ENCODE assay signal across 16 cellular contexts in the genomic region with DNA sequence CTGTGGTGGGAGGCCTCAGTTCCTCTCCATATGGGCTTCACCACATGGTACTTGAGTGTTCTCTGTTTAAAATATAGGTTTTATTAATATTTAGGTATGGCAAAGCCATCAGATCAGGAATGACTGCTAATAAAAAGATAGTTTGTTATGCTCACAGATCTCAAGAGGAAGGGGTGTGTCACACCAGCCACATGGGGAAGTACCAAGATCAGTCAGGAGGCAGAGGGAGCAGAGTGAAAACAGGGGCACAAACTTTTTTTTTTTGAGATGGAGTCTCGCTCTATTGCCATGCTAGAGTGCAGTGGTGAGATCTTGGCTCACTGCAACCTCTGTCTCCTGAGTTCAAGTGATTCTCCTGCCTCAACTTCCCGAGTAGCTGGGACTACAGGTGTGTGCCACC.
DNase-seq lines count a peak whose midpoint lies in the region; ATAC-seq lines count a peak whose summit lies in the region.
"Had no signal": no experiment of that assay in that cellular context is flagged by ENCODE, and none has a peak within 500 bp of the region (broad histone marks: within the 10 kb centered on the region; RNA-seq: fewer than 3 reads in every experiment).

No MANE protein-coding gene starts in this region.

- peak overlapping the region; percentile 19 for H3K4me3 Mint-ChIP-seq in activated naive CD4-positive, alpha-beta T cell treated with anti-CD3 and anti-CD28 coated beads, Interleukin-2, amount 50 U/mL, for 24 hours
- no peak overlapping the region for H3K4me3 Mint-ChIP-seq in stimulated activated naive CD8-positive, alpha-beta T cell treated with anti-CD3 and anti-CD28 coated beads, Interleukin-15, amount 100 ng/mL, for 72 hours
- H3K4me3 Mint-ChIP-seq: mesothelial cell of epicardium; T-helper 1 cell treated with Interleukin-12 subunit alpha and Interleukin-12 subunit beta and Interleukin-4 antibody, amounts not matched to agents 30 μg/mL and 1 μg/mL, for 36 hours had no signal

- H3K36me3 Mint-ChIP-seq in activated naive CD4-positive, alpha-beta T cell treated with anti-CD3 and anti-CD28 coated beads, Interleukin-2, amount 50 U/mL, for 24 hours, result no peaks in the 10 kb centered on the region
- H3K36me3 Mint-ChIP-seq: mesothelial cell of epicardium had no signal

- no peaks in the 10 kb centered on the region for H3K9me3 Mint-ChIP-seq in activated naive CD4-positive, alpha-beta T cell treated with anti-CD3 and anti-CD28 coated beads, Interleukin-2, amount 50 U/mL, for 24 hours
- peaks cover 0 to 5% of the 10 kb centered on the region in 2 donors for H3K9me3 Mint-ChIP-seq in stimulated activated naive CD8-positive, alpha-beta T cell treated with anti-CD3 and anti-CD28 coated beads, Interleukin-15, amount 100 ng/mL, for 72 hours

- H3K27me3 Mint-ChIP-seq in activated naive CD4-positive, alpha-beta T cell treated with anti-CD3 and anti-CD28 coated beads, Interleukin-2, amount 50 U/mL, for 24 hours, result no peaks in the 10 kb centered on the region
- no peaks in the 10 kb centered on the region for H3K27me3 Mint-ChIP-seq in stimulated activated naive CD8-positive, alpha-beta T cell treated with anti-CD3 and anti-CD28 coated beads, Interleukin-15, amount 100 ng/mL, for 72 hours

- DNase-seq in stimulated activated CD4-positive, alpha-beta T cell treated with anti-CD3 and anti-CD28 coated beads, Interleukin-4, amount 100 ng/mL, for 1 hour, result peak; percentile 7
- DNase-seq in stimulated activated CD4-positive, alpha-beta T cell treated with anti-CD3 and anti-CD28 coated beads, Interleukin-2, amount 100 ng/mL, for 24 hours, result no peak
- DNase-seq in MV-4-11 (lab: John Stamatoyannopoulos, UW) (peak; percentile 36), SW480 (ENCODE audit: low spot score) (no peak), DMS53 treated with DMSO at 0.1 percent for 48 hours (lab: John Stamatoyannopoulos, UW; ENCODE audit: unreplicated experiment) (no peak)
- no peak for DNase-seq in stimulated activated naive CD8-positive, alpha-beta T cell treated with anti-CD3 and anti-CD28 coated beads, Interleukin-15, amount 100 ng/mL, for 72 hours
- DNase-seq: C1 segment of cervical spinal cord; GM23248; NCI-H1930; NCI-H524; stimulated activated CD4-positive, alpha-beta T cell treated with anti-CD3 and anti-CD28 coated beads, Interleukin-2, amount 100 ng/mL, for 48 hours; stimulated activated CD8-positive, alpha-beta memory T cell treated with anti-CD3 and anti-CD28 coated beads, Interleukin-4, amount 100 ng/mL, for 48 hours had no signal

- ATAC-seq in stimulated activated naive CD8-positive, alpha-beta T cell treated with anti-CD3 and anti-CD28 coated beads, Interleukin-15, amount 100 ng/mL, for 72 hours, result peak; percentile 65
- no peak for ATAC-seq in HG03432 (IDR thresholded peaks at IDR 0.05; ENCODE audit: unreplicated experiment)

- peaks cover 54% of the 10 kb centered on the region for H3K4me1 Mint-ChIP-seq in activated naive CD4-positive, alpha-beta T cell treated with anti-CD3 and anti-CD28 coated beads, Interleukin-2, amount 50 U/mL, for 24 hours
- H3K4me1 Mint-ChIP-seq in stimulated activated naive CD8-positive, alpha-beta T cell treated with anti-CD3 and anti-CD28 coated beads, Interleukin-15, amount 100 ng/mL, for 72 hours, result peaks cover 41% of the 10 kb centered on the region

- H3K27ac Mint-ChIP-seq in activated naive CD4-positive, alpha-beta T cell treated with anti-CD3 and anti-CD28 coated beads, Interleukin-2, amount 50 U/mL, for 24 hours, result no peak overlapping the region
- peak overlapping the region; percentile 2 to 28 for H3K27ac Mint-ChIP-seq in stimulated activated naive CD8-positive, alpha-beta T cell treated with anti-CD3 and anti-CD28 coated beads, Interleukin-15, amount 100 ng/mL, for 72 hours
- H3K27ac Mint-ChIP-seq: mesothelial cell of epicardium; T-helper 1 cell treated with Interleukin-12 subunit alpha and Interleukin-12 subunit beta and Interleukin-4 antibody, amounts not matched to agents 30 μg/mL and 1 μg/mL, for 36 hours had no signal

Comparison
In these comparisons a context has a peak if more than half of its experiments do, and no peak if none do; other contexts are left out.
1. DNase-seq: peak in stimulated activated CD4-positive, alpha-beta T cell treated with anti-CD3 and anti-CD28 coated beads, Interleukin-4, amount 100 ng/mL, for 1 hour (single experiment) and MV-4-11 (single experiment); none in stimulated activated CD4-positive, alpha-beta T cell treated with anti-CD3 and anti-CD28 coated beads, Interleukin-2, amount 100 ng/mL, for 24 hours (0 of 2), stimulated activated naive CD8-positive, alpha-beta T cell treated with anti-CD3 and anti-CD28 coated beads, Interleukin-15, amount 100 ng/mL, for 72 hours (0 of 2), SW480 (single experiment) and DMS53 treated with DMSO at 0.1 percent for 48 hours (single experiment).